Comparison of ENCODE assay signal across 1 cellular context in the genomic region with DNA sequence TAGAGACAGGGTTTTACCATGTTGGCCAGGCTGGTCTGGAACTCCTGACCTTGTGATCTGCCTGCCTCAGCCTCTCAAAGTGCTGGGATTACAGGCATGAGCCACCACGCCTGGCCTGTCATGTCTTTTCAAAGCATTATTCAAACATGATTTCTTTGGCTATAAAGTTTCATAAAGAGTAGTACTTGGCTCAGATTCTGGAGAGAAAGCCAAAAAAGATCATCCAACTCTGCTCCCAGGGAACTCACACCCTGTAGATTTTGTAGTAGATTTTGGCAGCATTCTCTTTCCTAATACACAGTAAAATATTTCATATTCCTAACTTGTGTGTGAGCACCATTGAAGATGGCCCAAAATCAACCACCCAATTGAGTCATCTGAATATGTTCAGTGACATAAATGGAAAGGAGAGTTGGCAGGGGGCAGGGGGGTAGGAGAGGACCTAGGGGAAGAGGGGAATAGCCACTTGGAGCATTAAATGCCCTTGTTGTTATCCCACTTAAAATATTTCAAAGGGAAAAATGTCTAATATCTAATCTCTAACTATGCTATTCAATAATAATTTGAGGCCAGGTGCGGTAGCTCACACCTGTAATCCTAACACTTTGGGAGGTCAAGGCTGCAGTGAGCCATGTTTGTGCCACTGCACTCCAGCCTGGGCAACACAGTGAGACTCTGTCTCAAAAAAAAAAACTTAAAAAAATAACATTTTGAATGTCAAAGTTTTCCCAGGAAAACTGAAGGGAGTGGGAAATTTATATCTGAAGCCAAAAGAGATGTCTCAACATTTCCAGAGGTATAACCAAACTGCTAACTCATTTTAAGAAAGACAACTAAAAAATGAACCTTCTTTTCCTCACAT.
TF ChIP-seq lines count a peak whose summit lies in the region.

No MANE protein-coding gene starts in this region.

TF ChIP-seq in GM23338, 12 proteins besides CTCF, POLR2A, EP300 and RAD21 (continued from another document):
- TF ChIP-seq, protein P1, sequence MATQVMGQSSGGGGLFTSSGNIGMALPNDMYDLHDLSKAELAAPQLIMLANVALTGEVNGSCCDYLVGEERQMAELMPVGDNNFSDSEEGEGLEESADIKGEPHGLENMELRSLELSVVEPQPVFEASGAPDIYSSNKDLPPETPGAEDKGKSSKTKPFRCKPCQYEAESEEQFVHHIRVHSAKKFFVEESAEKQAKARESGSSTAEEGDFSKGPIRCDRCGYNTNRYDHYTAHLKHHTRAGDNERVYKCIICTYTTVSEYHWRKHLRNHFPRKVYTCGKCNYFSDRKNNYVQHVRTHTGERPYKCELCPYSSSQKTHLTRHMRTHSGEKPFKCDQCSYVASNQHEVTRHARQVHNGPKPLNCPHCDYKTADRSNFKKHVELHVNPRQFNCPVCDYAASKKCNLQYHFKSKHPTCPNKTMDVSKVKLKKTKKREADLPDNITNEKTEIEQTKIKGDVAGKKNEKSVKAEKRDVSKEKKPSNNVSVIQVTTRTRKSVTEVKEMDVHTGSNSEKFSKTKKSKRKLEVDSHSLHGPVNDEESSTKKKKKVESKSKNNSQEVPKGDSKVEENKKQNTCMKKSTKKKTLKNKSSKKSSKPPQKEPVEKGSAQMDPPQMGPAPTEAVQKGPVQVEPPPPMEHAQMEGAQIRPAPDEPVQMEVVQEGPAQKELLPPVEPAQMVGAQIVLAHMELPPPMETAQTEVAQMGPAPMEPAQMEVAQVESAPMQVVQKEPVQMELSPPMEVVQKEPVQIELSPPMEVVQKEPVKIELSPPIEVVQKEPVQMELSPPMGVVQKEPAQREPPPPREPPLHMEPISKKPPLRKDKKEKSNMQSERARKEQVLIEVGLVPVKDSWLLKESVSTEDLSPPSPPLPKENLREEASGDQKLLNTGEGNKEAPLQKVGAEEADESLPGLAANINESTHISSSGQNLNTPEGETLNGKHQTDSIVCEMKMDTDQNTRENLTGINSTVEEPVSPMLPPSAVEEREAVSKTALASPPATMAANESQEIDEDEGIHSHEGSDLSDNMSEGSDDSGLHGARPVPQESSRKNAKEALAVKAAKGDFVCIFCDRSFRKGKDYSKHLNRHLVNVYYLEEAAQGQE (IDR thresholded peaks at IDR 0.05; ENCODE audit: unreplicated experiment): no peak
- no peak for TF ChIP-seq CREB1 (CRISPR knock-in tag; IDR thresholded peaks at IDR 0.05; ENCODE audit: low read depth)
